8 cellular contexts compared by ENCODE assay signal in the genomic region with DNA sequence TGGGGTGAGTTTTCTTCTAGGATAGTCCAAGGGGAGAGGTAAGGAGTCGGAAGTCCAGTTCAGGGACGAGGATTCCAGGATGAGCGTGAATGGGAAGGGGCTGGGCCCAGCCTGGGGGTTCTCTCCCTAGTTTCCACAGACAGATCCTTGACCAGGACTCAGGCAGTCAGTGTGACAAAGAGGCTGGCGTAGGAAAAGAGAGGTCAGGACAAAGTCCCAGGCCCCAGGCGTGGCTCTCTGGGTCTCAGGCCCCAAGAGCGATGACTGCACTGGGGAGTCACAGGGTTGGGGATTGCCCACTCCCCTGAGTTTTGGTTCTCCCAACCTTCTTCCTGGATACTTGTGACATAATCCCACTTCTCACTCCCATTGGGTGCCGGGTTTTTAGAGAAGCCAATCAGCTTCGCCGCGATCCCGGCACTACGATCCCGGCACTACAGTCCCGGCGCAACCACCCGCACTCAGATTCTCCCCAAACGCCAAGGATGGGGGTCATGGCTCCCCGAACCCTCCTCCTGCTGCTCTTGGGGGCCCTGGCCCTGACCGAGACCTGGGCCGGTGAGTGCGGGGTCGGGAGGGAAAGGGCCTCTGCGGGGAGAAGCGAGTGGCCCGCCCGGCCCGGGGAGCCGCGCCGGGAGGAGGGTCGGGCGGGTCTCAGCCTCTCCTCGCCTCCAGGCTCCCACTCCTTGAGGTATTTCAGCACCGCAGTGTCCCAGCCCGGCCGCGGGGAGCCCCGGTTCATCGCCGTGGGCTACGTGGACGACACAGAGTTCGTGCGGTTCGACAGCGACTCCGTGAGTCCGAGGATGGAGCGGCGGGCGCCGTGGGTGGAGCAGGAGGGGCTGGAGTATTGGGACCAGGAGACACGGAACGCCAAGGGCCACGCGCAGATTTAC. TPM values are rescaled to one million over a fixed set of nuclear protein-coding genes. Genes with fewer than 3 reads are reported as not detected.
DNase-seq lines count a peak whose midpoint lies in the region; ATAC-seq and TF ChIP-seq lines count a peak whose summit lies in the region.

No MANE protein-coding gene starts in this region.

- DNase-seq in A673 (ENCODE audit: low spot score) (peak; percentile 81), NCI-H524 (lab: John Stamatoyannopoulos, UW) (peak; percentile 57 to 72), mesenchymal stem cell (peak; percentile 91)
- peak; percentile 30 to 55 for DNase-seq in activated CD8-positive, alpha-beta memory T cell treated with anti-CD3 and anti-CD28 coated beads for 4 hours (ENCODE audit: low read depth in 2 of 2)
- DNase-seq in stimulated activated CD8-positive, alpha-beta memory T cell treated with anti-CD3 and anti-CD28 coated beads, Interleukin-12 subunit alpha, Interleukin-12 subunit beta, amount 100 ng/mL, for 4 hours (ENCODE audit: low read depth): peak; percentile 42

- POLR2A ChIA-PET in A673 (lab: Charles Lee; ENCODE audit: low non-redundant PET): no interaction called here

- H3K9me3 ChIP-seq in A673 (ENCODE audit: low read depth, low read length, poor library complexity, severe bottlenecking) (no peaks in the 10 kb centered on the region), endocrine pancreas (ENCODE audit: control insufficient read depth, low read length) (no peaks in the 10 kb centered on the region), mesenchymal stem cell (ENCODE audit: control insufficient read depth, low read length) (no peaks in the 10 kb centered on the region)

- H3K23ac ChIP-seq in mesenchymal stem cell (ENCODE audit: low read length in 2 of 2): peak overlapping the region in 1 of 2 experiments; percentile 95

- H2BK5ac ChIP-seq in mesenchymal stem cell (ENCODE audit: low read depth, low read length, poor library complexity, severe bottlenecking): no peak overlapping the region

- peak overlapping the region; percentile 87 for H3K9ac ChIP-seq in endocrine pancreas (ENCODE audit: control insufficient read depth, insufficient read depth, low read length)
- H3K9ac ChIP-seq in mesenchymal stem cell (ENCODE audit: low read length): peak overlapping the region; percentile 93

- intact Hi-C loops in A673 (cut with micrococcal nuclease; ENCODE audit: unreplicated experiment): no loop called here

- no peak overlapping the region for H3K14ac ChIP-seq in mesenchymal stem cell (ENCODE audit: low read length in 2 of 2)

- no peak overlapping the region for H2AK5ac ChIP-seq in mesenchymal stem cell (ENCODE audit: low read length, severe bottlenecking)

- H3K4me1 ChIP-seq in A673 (ENCODE audit: insufficient read depth, low read length, poor library complexity, severe bottlenecking): peaks cover 5% of the 10 kb centered on the region
- H3K4me1 ChIP-seq in endocrine pancreas (ENCODE audit: control insufficient read depth, insufficient read depth, low read length): no peaks in the 10 kb centered on the region
- H3K4me1 ChIP-seq in mesenchymal stem cell (ENCODE audit: control insufficient read depth, insufficient read depth, low read depth, low read length): peaks cover 16% of the 10 kb centered on the region

- H4K8ac ChIP-seq in mesenchymal stem cell (ENCODE audit: low read length): peak overlapping the region; percentile 27

- H3K18ac ChIP-seq in mesenchymal stem cell (ENCODE audit: low read depth in 1 of 2, low read length in 2 of 2): peak overlapping the region in 1 of 2 experiments; percentile 90

- CTCF ChIA-PET in A673 (lab: Charles Lee): no interaction called here

- H3K4me3 ChIP-seq in A673 (ENCODE audit: low read depth, low read length, poor library complexity, severe bottlenecking) (peak overlapping the region; percentile 70), endocrine pancreas (ENCODE audit: control insufficient read depth, insufficient read depth, low read length) (peak overlapping the region; percentile 23), mesenchymal stem cell (ENCODE audit: insufficient read depth in 1 of 2, low read depth in 1 of 2, low read length in 2 of 2) (peak overlapping the region; percentile 72 to 87)

- TF ChIP-seq CTCF in A673 (conservative IDR thresholded peaks at IDR 0.05; ENCODE audit: low read depth, low read length): peak; percentile 41

- no peak overlapping the region for H2BK120ac ChIP-seq in mesenchymal stem cell (ENCODE audit: low read depth, low read length)

- no peak overlapping the region for H3K4ac ChIP-seq in mesenchymal stem cell (ENCODE audit: low read depth in 1 of 2, low read length in 2 of 2)

- H3K79me1 ChIP-seq in mesenchymal stem cell (replicated peaks; ENCODE audit: low read length, poor library complexity, severe bottlenecking): peaks cover 5% of the 10 kb centered on the region

- H3K36me3 ChIP-seq in A673 (ENCODE audit: insufficient read depth, low read length, poor library complexity, severe bottlenecking) (no peaks in the 10 kb centered on the region), endocrine pancreas (ENCODE audit: control insufficient read depth, insufficient read depth, low read length) (no peaks in the 10 kb centered on the region), mesenchymal stem cell (ENCODE audit: control insufficient read depth in 1 of 2, insufficient read depth in 2 of 2, low read depth in 1 of 2, low read length in 2 of 2) (peaks cover 3 to 9% of the 10 kb centered on the region in 2 experiments)

- no peak overlapping the region for H4K91ac ChIP-seq in mesenchymal stem cell (ENCODE audit: low read length)

- H3K27ac ChIP-seq in A673 (ENCODE audit: low read depth, low read length, poor library complexity, severe bottlenecking) (no peak overlapping the region), mesenchymal stem cell (ENCODE audit: low read length, poor library complexity, severe bottlenecking) (no peak overlapping the region)

- peak overlapping the region; percentile 49 to 51 for H2BK12ac ChIP-seq in mesenchymal stem cell (ENCODE audit: low read length in 2 of 2)

- H3K27me3 ChIP-seq in A673 (replicated peaks; ENCODE audit: insufficient read depth, low read depth, low read length, poor library complexity) (peaks cover 6% of the 10 kb centered on the region), endocrine pancreas (ENCODE audit: control insufficient read depth, insufficient read depth, low read length) (no peaks in the 10 kb centered on the region), mesenchymal stem cell (ENCODE audit: control insufficient read depth in 1 of 2, insufficient read depth in 1 of 2, low read length in 2 of 2) (peaks cover 0 to 5% of the 10 kb centered on the region in 2 experiments)

- ATAC-seq in GM18517 (IDR thresholded peaks at IDR 0.05; ENCODE audit: unreplicated experiment) (peak; percentile 58), HG03045 (IDR thresholded peaks at IDR 0.05; ENCODE audit: unreplicated experiment) (peak; percentile 85)

- no TSS peak for BruUV-seq in A673 (replicated peaks; lab: Mats Ljungman, UMichigan)

- 4% methylated on average over 47 of the region's 56 CpGs for WGBS in mesenchymal stem cell

- H3K4me2 ChIP-seq in mesenchymal stem cell (ENCODE audit: low read length, poor library complexity, severe bottlenecking): peak overlapping the region; percentile 84

- no peak overlapping the region for H2BK15ac ChIP-seq in mesenchymal stem cell (ENCODE audit: low read depth, poor library complexity, severe bottlenecking)

- peak overlapping the region; percentile 95 for H2AFZ ChIP-seq in mesenchymal stem cell (ENCODE audit: low read depth, low read length)

RNA-seq across cellular contexts. Expression of a gene that starts 46.2 kb away (rescaled TPM):
- total RNA-seq in A673 (2021): 38.6 and 41.3 TPM in 2 replicates
- 24.2 TPM for polyA plus RNA-seq in mesenchymal stem cell (2013, experiment 1 of 2)
- polyA plus RNA-seq in mesenchymal stem cell (2013, experiment 2 of 2): 24.0 TPM

Comparison
In these comparisons a context has a peak if more than half of its experiments do, and no peak if none do; other contexts are left out.
1. H3K4me3 ChIP-seq: peak in every context shown above with its lines; median percentile 80 in mesenchymal stem cell; 70 in A673; 23 in endocrine pancreas.